Comparison of ENCODE assay signal across 17 cellular contexts in genomic region chr10:18635995-18636394, GRCh38. TPM values are rescaled to one million over a fixed set of nuclear protein-coding genes. Genes with fewer than 3 reads are reported as not detected.
DNase-seq lines count a peak whose midpoint lies in the region; ATAC-seq, FAIRE-seq and TF ChIP-seq lines count a peak whose summit lies in the region.
"Had no signal": no experiment of that assay in that cellular context is flagged by ENCODE, and none has a peak within 500 bp of the region (broad histone marks: within the 10 kb centered on the region; RNA-seq: fewer than 3 reads in every experiment).

No MANE protein-coding gene starts in this region.

- H3K4me1 ChIP-seq in heart left ventricle, result peaks cover 0 to 4% (median 0%) of the 10 kb centered on the region in 12 donors
- H3K4me1 ChIP-seq in HepG2 (ENCODE audit: insufficient read depth, low read length), result peaks cover 63% of the 10 kb centered on the region
- H3K4me1 ChIP-seq in small intestine (ENCODE audit: control insufficient read depth in 2 of 2, insufficient read depth in 1 of 2, low read depth in 1 of 2, low read length in 1 of 2), result no peaks in the 10 kb centered on the region
- H3K4me1 ChIP-seq: BLaER1 had no signal

- POLR2A ChIA-PET in HepG2 (lab: Yijun Ruan, JAX), result interaction anchor here (2.4 kb wide), 1 partner anchor 23 kb away, joined by 21 read pairs; the partner anchor contains the start of gene ARL5B

- CTCF ChIA-PET in HepG2 (lab: Yijun Ruan, JAX; ENCODE audit: low intra/inter-chr PET ratio, low total read pairs), result no interaction called here

- TF ChIP-seq POLR2A in heart left ventricle (IDR thresholded peaks at IDR 0.05) (no peak), HepG2 (IDR thresholded peaks at IDR 0.05; ENCODE audit: insufficient read depth in 1 of 2, low read depth in 2 of 2, low read length in 2 of 2) (no peak)

- DNase-seq in Right ventricle myocardium superior (no peak), heart left ventricle (no peak), HepG2 (ENCODE audit: low spot score) (no peak), small intestine (peak; percentile 84), NCI-H1417 (lab: John Stamatoyannopoulos, UW) (no peak), T-helper 9 cell (no peak)
- DNase-seq: 8988T; AML-193; CD4-positive, CD25-positive, alpha-beta regulatory T cell; DMS53; GM23248 had no signal

- no peak overlapping the region for H3K9ac ChIP-seq in HepG2 (ENCODE audit: insufficient read depth, low read depth, low read length)
- H3K9ac ChIP-seq: BLaER1, GM23248 had no signal

- H2AFZ ChIP-seq in HepG2 (ENCODE audit: low read length), result no peak overlapping the region
- H2AFZ ChIP-seq: GM23248 had no signal

- no peaks in the 10 kb centered on the region for H4K20me1 ChIP-seq in HepG2 (ENCODE audit: insufficient read depth, low read length)
- H4K20me1 ChIP-seq: BLaER1 had no signal

- intact Hi-C loops in Right ventricle myocardium superior (cut with DNase I), result no loop called here
- intact Hi-C loops in heart left ventricle (cut with DNase I), result no loop called here
- intact Hi-C loops in HepG2 (cut with micrococcal nuclease; ENCODE audit: unreplicated experiment), result no loop called here

- WGBS in heart left ventricle, 4 donors, result 72 to 82% (median 77%) methylated on average over 4 of the region's 4 CpGs
- 97% methylated on average over 4 of the region's 4 CpGs for WGBS in HepG2 (ENCODE audit: low lambda C conversion rate)
- WGBS in small intestine, 3 donors, result 12 to 61% (median 37%) methylated on average over 4 of the region's 4 CpGs

- TF ChIP-seq RAD21 in HepG2 (CRISPR knock-in tag; IDR thresholded peaks at IDR 0.05), result no peak

- H3K27me3 ChIP-seq in heart left ventricle (no peaks in the 10 kb centered on the region), HepG2 (ENCODE audit: control insufficient read depth in 1 of 2, insufficient read depth in 2 of 2, low read length in 2 of 2) (no peaks in the 10 kb centered on the region), small intestine (ENCODE audit: control insufficient read depth in 2 of 2, insufficient read depth in 2 of 2, low read length in 2 of 2) (no peaks in the 10 kb centered on the region)
- H3K27me3 ChIP-seq: BLaER1 had no signal

- no TSS peak for BruUV-seq in HepG2 (replicated peaks; lab: Mats Ljungman, UMichigan)

- FAIRE-seq in HepG2 (lab: Jason Lieb, UNC), result no peak
- FAIRE-seq in small intestine (lab: Jason Lieb, UNC), result peak; percentile 26
- FAIRE-seq: GM18507, H54, HTR-8/SVneo had no signal

- H3K4me3 ChIP-seq in heart left ventricle (no peak overlapping the region), HepG2 (replicated peaks in 1 of 3; ENCODE audit: insufficient read depth in 1 of 3, low read depth in 2 of 3, low read length in 3 of 3) (no peak overlapping the region), small intestine (ENCODE audit: low read depth in 1 of 2, low read length in 2 of 2) (no peak overlapping the region)
- H3K4me3 ChIP-seq: BLaER1, GM23248 had no signal

- no peak for TF ChIP-seq EP300 in HepG2 (IDR thresholded peaks at IDR 0.05; ENCODE audit: low read depth in 2 of 2, low read length in 2 of 2)
- no peak for TF ChIP-seq EP300 in HepG2 (CRISPR knock-in tag; IDR thresholded peaks at IDR 0.05; ENCODE audit: borderline replicate concordance)

- no peaks in the 10 kb centered on the region for H3K79me2 ChIP-seq in HepG2 (ENCODE audit: insufficient read depth, low read length)

- TF ChIP-seq CTCF in heart left ventricle (IDR thresholded peaks at IDR 0.05) (no peak), HepG2 (CRISPR knock-in tag; IDR thresholded peaks at IDR 0.05) (no peak)

- peaks cover 0 to 2% (median 0%) of the 10 kb centered on the region in 9 donors for H3K36me3 ChIP-seq in heart left ventricle
- H3K36me3 ChIP-seq in HepG2 (replicated peaks in 1 of 2; ENCODE audit: control insufficient read depth in 1 of 2, insufficient read depth in 2 of 2, low read length in 2 of 2), result no peaks in the 10 kb centered on the region
- peaks cover 0 to 2% of the 10 kb centered on the region in 2 donors for H3K36me3 ChIP-seq in small intestine (ENCODE audit: control insufficient read depth in 2 of 2, insufficient read depth in 2 of 2, low read length in 2 of 2)

- H3K9me3 ChIP-seq in heart left ventricle (peaks cover 0 to 2% (median 0%) of the 10 kb centered on the region in 12 donors), HepG2 (ENCODE audit: low read length) (no peaks in the 10 kb centered on the region), small intestine (ENCODE audit: control insufficient read depth, low read depth) (no peaks in the 10 kb centered on the region)

- in situ Hi-C loops in HepG2 (cut with HindIII; ENCODE audit: extremely low pct_ligation_motif_present, low pct_unique_long_range_greater_than_20kb), result no loop called here

- H3K27ac ChIP-seq in heart left ventricle (no peak overlapping the region), HepG2 (ENCODE audit: extremely low read length, insufficient read depth, low read length) (peak overlapping the region; percentile 18), small intestine (ENCODE audit: low read depth in 1 of 2, low read length in 1 of 2) (no peak overlapping the region)
- H3K27ac ChIP-seq: BLaER1, GM23248 had no signal

- no peak overlapping the region for H3K4me2 ChIP-seq in HepG2 (ENCODE audit: low read depth, low read length)
- H3K4me2 ChIP-seq: BLaER1 had no signal

- ATAC-seq in Right ventricle myocardium superior (ENCODE audit: poor library complexity) (peak; percentile 27), heart left ventricle (no peak), HepG2 (no peak), GM18511 (IDR thresholded peaks at IDR 0.05; ENCODE audit: unreplicated experiment) (no peak)
- ATAC-seq: HCT116 had no signal

TF ChIP-seq in HepG2, 621 proteins besides CTCF, POLR2A, EP300 and RAD21 (continues in another document):
- TF ChIP-seq ARNT (IDR thresholded peaks at IDR 0.05), result no peak

RNA-seq across cellular contexts. Expression of gene NSUN6, which starts 15.4 kb away (rescaled TPM):
- total RNA-seq in Right ventricle myocardium superior (9.3 TPM), heart left ventricle (1 to 10 TPM; 3.1 to 10.0 (median 7.5) TPM), HepG2 (2016; rRNA removed; fragmentation: Illumina TruSeq; extraction: Trizol) (15.6 and 17.2 TPM in 2 replicates)
- polyA plus RNA-seq in heart left ventricle (1 to 10 TPM; 6.9 to 7.8 TPM), HepG2 (2011; rRNA removed) (19.3 and 19.6 TPM in 2 replicates), small intestine (10 to 100 TPM in 1 of 3 donors, 1 to 10 TPM in 2; 6.0 to 10.1 (median 7.0) TPM)
- 6.3 and 6.6 TPM in 2 replicates for total RNA-seq in HepG2 (2016; cell fraction: cytosol; rRNA removed; fragmentation: Illumina TruSeq; extraction: Trizol; ENCODE audit: low read depth)
- total RNA-seq in HepG2 (2016; cell fraction: insoluble cytoplasmic fraction; rRNA removed; fragmentation: Illumina TruSeq; extraction: Trizol), result 16.0 and 16.7 TPM in 2 replicates
- 7.7 and 8.6 TPM in 2 replicates for total RNA-seq in HepG2 (2016; cell fraction: membrane; rRNA removed; fragmentation: Illumina TruSeq; extraction: Trizol)
- 27.1 and 28.7 TPM in 2 replicates for total RNA-seq in HepG2 (2016; cell fraction: nucleus; rRNA removed; fragmentation: Illumina TruSeq; extraction: Trizol)
- 4.8 and 7.9 TPM in 2 replicates for polyA plus RNA-seq in HepG2 (2011; cell fraction: cytosol; rRNA removed)
- polyA plus RNA-seq in HepG2 (2011; cell fraction: nucleus; rRNA removed), result 35.5 and 54.9 TPM in 2 replicates
- 16.8 and 17.5 TPM in 2 replicates for polyA plus RNA-seq in HepG2 (2012)
- polyA plus RNA-seq in HepG2 (2016; cell fraction: cytosol; fragmentation: Illumina TruSeq; extraction: Trizol; ENCODE audit: low read depth), result 0.74 and 0.86 TPM in 2 replicates
- polyA plus RNA-seq in HepG2 (2016; cell fraction: insoluble cytoplasmic fraction; fragmentation: Illumina TruSeq; extraction: Trizol; ENCODE audit: low read depth), result 10.7 and 14.7 TPM in 2 replicates
- 2.3 and 2.6 TPM in 2 replicates for polyA plus RNA-seq in HepG2 (2016; cell fraction: membrane; fragmentation: Illumina TruSeq; extraction: Trizol; ENCODE audit: low read depth)
- 31.5 and 36.7 TPM in 2 replicates for polyA plus RNA-seq in HepG2 (2016; cell fraction: nucleus; fragmentation: Illumina TruSeq; extraction: Trizol; ENCODE audit: insufficient read depth, low read depth)
- polyA minus RNA-seq in HepG2 (2011; rRNA and poly(A)+ RNA removed; ENCODE audit: low replicate concordance), result 5.9 and 10.4 TPM in 2 replicates
- 8.7 and 9.6 TPM in 2 replicates for polyA minus RNA-seq in HepG2 (2011; cell fraction: cytosol; rRNA and poly(A)+ RNA removed)
- 82.9 and 109 TPM in 2 replicates for polyA minus RNA-seq in HepG2 (2011; cell fraction: nucleus; rRNA and poly(A)+ RNA removed)

RNA-seq across cellular contexts. Expression of gene ARL5B, which starts 23.2 kb away (rescaled TPM):
- 5.4 TPM for total RNA-seq in Right ventricle myocardium superior
- total RNA-seq in heart left ventricle, result 10 to 100 TPM in 1 of 9 donors, 1 to 10 TPM in 8; 4.7 to 10.2 (median 6.9) TPM
- polyA plus RNA-seq in heart left ventricle, result 1 to 10 TPM; 1.9 to 6.5 TPM
- 32.7 and 50.9 TPM in 2 replicates for total RNA-seq in HepG2 (2016; rRNA removed; fragmentation: Illumina TruSeq; extraction: Trizol)
- total RNA-seq in HepG2 (2016; cell fraction: cytosol; rRNA removed; fragmentation: Illumina TruSeq; extraction: Trizol; ENCODE audit: low read depth), result 1.9 and 2.0 TPM in 2 replicates
- total RNA-seq in HepG2 (2016; cell fraction: insoluble cytoplasmic fraction; rRNA removed; fragmentation: Illumina TruSeq; extraction: Trizol), result 33.2 and 47.1 TPM in 2 replicates
- 13.2 and 15.1 TPM in 2 replicates for total RNA-seq in HepG2 (2016; cell fraction: membrane; rRNA removed; fragmentation: Illumina TruSeq; extraction: Trizol)
- 46.9 and 47.2 TPM in 2 replicates for total RNA-seq in HepG2 (2016; cell fraction: nucleus; rRNA removed; fragmentation: Illumina TruSeq; extraction: Trizol)
- 19.4 and 26.6 TPM in 2 replicates for polyA plus RNA-seq in HepG2 (2011; rRNA removed)
- polyA plus RNA-seq in HepG2 (2011; cell fraction: cytosol; rRNA removed), result 6.7 and 13.3 TPM in 2 replicates
- polyA plus RNA-seq in HepG2 (2011; cell fraction: nucleus; rRNA removed), result 19.4 and 23.3 TPM in 2 replicates
- polyA plus RNA-seq in HepG2 (2012), result 27.3 and 31.3 TPM in 2 replicates
- 1.0 and 1.2 TPM in 2 replicates for polyA plus RNA-seq in HepG2 (2016; cell fraction: cytosol; fragmentation: Illumina TruSeq; extraction: Trizol; ENCODE audit: low read depth)
- polyA plus RNA-seq in HepG2 (2016; cell fraction: insoluble cytoplasmic fraction; fragmentation: Illumina TruSeq; extraction: Trizol; ENCODE audit: low read depth), result 37.4 and 42.1 TPM in 2 replicates
- 5.2 and 5.9 TPM in 2 replicates for polyA plus RNA-seq in HepG2 (2016; cell fraction: membrane; fragmentation: Illumina TruSeq; extraction: Trizol; ENCODE audit: low read depth)
- 48.6 and 49.3 TPM in 2 replicates for polyA plus RNA-seq in HepG2 (2016; cell fraction: nucleus; fragmentation: Illumina TruSeq; extraction: Trizol; ENCODE audit: insufficient read depth, low read depth)
- polyA minus RNA-seq in HepG2 (2011; rRNA and poly(A)+ RNA removed; ENCODE audit: low replicate concordance), result 3.5 and 13.6 TPM in 2 replicates
- polyA minus RNA-seq in HepG2 (2011; cell fraction: cytosol; rRNA and poly(A)+ RNA removed), result 39.7 and 46.7 TPM in 2 replicates
- polyA minus RNA-seq in HepG2 (2011; cell fraction: nucleus; rRNA and poly(A)+ RNA removed), result 68.9 and 74.0 TPM in 2 replicates
- polyA plus RNA-seq in small intestine, result 1 to 10 TPM; 5.9 to 7.4 (median 6.7) TPM
